ENCODE assay signal across 23 cellular contexts in the genomic region with DNA sequence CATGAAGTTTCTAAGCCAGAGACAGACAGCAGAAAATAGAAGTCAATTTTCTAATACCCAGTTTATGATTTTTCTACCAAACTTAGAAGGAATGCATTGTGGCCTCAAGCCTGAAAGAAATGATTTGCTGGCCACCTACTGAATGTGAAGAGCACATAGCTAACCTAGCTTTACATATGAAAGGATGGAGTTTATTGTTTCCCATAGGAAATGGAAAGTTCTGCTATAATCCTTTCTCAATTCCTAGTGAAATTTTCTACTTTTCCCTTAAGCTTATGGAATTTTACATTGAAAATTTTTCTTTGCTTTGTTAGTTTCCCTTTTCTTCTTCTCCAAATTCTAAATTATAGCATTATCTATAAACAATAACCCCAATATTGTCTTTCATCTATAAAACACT.
"Had no signal": no experiment of that assay in that cellular context is flagged by ENCODE, and none has a peak within 500 bp of the region (broad histone marks: within the 10 kb centered on the region; RNA-seq: fewer than 3 reads in every experiment).

No MANE protein-coding gene starts in this region.

- H3K4me3 ChIP-seq: colonic mucosa, gastrocnemius medialis, lower lobe of right lung, right lobe of liver, stomach, testis, tibial artery, upper lobe of left lung had no signal

- H3K79me2 ChIP-seq: parathyroid adenoma had no signal

- H3K27me3 ChIP-seq: colonic mucosa, gastrocnemius medialis, right lobe of liver, stomach, testis, tibial artery, upper lobe of left lung had no signal

- H3K4me1 Mint-ChIP-seq: endodermal cell; naive thymus-derived CD8-positive, alpha-beta T cell had no signal

- H3K9me3 Mint-ChIP-seq: stimulated activated effector memory CD8-positive, alpha-beta T cell treated with anti-CD3 and anti-CD28 coated beads, Interleukin-12 subunit alpha, Interleukin-12 subunit beta, amount 100 ng/mL, for 72 hours had no signal

- H2AFZ ChIP-seq: parathyroid adenoma had no signal

- H3K9ac ChIP-seq: parathyroid adenoma had no signal

- H3K27me3 Mint-ChIP-seq: dendritic cell treated with granulocyte-macrophage colony-stimulating factor and Interleukin-4, amounts not matched to agents 40 ng/mL and 50 ng/mL, for 4 days; naive thymus-derived CD8-positive, alpha-beta T cell; progenitor cell of endocrine pancreas had no signal

- H3K36me3 ChIP-seq: colonic mucosa, gastrocnemius medialis, lower lobe of right lung, right lobe of liver, stomach, tibial artery, upper lobe of left lung had no signal

- DNase-seq: colonic mucosa; effector CD8-positive, alpha-beta T cell; endodermal cell; gastrocnemius medialis; head of caudate nucleus; left ventricle myocardium superior; lower lobe of right lung; naive thymus-derived CD8-positive, alpha-beta T cell; right lobe of liver; stimulated activated CD4-positive, alpha-beta T cell treated with anti-CD3 and anti-CD28 coated beads, Interleukin-12 subunit alpha, Interleukin-12 subunit beta, amount 100 ng/mL, for 4 hours; stimulated activated CD4-positive, alpha-beta T cell treated with anti-CD3 and anti-CD28 coated beads, Interleukin-1b, Interleukin-23, amount 100 ng/mL, for 48 hours; stimulated activated CD4-positive, alpha-beta T cell treated with anti-CD3 and anti-CD28 coated beads, Interleukin-4, amount 100 ng/mL, for 24 hours; stimulated activated naive CD4-positive, alpha-beta T cell treated with Interleukin-2 at 50 U/mL for 16 hours; stomach; testis; tibial artery; upper lobe of left lung had no signal

- H3K27ac ChIP-seq: colonic mucosa, epithelial cell of prostate, gastrocnemius medialis, lower lobe of right lung, parathyroid adenoma, right lobe of liver, stomach, testis, tibial artery, upper lobe of left lung had no signal

- H3K4me3 Mint-ChIP-seq: dendritic cell treated with granulocyte-macrophage colony-stimulating factor and Interleukin-4, amounts not matched to agents 40 ng/mL and 50 ng/mL, for 4 days; endodermal cell; naive thymus-derived CD8-positive, alpha-beta T cell; stimulated activated effector memory CD8-positive, alpha-beta T cell treated with anti-CD3 and anti-CD28 coated beads, Interleukin-12 subunit alpha, Interleukin-12 subunit beta, amount 100 ng/mL, for 72 hours had no signal

- H3K27ac Mint-ChIP-seq: dendritic cell treated with granulocyte-macrophage colony-stimulating factor and Interleukin-4, amounts not matched to agents 40 ng/mL and 50 ng/mL, for 4 days; endodermal cell; naive thymus-derived CD8-positive, alpha-beta T cell; progenitor cell of endocrine pancreas; stimulated activated effector memory CD8-positive, alpha-beta T cell treated with anti-CD3 and anti-CD28 coated beads, Interleukin-12 subunit alpha, Interleukin-12 subunit beta, amount 100 ng/mL, for 72 hours had no signal

- ATAC-seq: esophagus mucosa; gastrocnemius medialis; left ventricle myocardium superior; lower lobe of right lung; naive thymus-derived CD8-positive, alpha-beta T cell; right lobe of liver; stimulated activated effector memory CD8-positive, alpha-beta T cell treated with anti-CD3 and anti-CD28 coated beads, Interleukin-12 subunit alpha, Interleukin-12 subunit beta, amount 100 ng/mL, for 72 hours had no signal

- H3K9me3 ChIP-seq: colonic mucosa, gastrocnemius medialis, lower lobe of right lung, right lobe of liver, stomach, testis, tibial artery, upper lobe of left lung had no signal

- H3K4me1 ChIP-seq: colonic mucosa, gastrocnemius medialis, lower lobe of right lung, parathyroid adenoma, right lobe of liver, stomach, testis, tibial artery, upper lobe of left lung had no signal

- H3K36me3 Mint-ChIP-seq: naive thymus-derived CD8-positive, alpha-beta T cell had no signal
